ENCODE assay signal across 8 cellular contexts in the genomic region with DNA sequence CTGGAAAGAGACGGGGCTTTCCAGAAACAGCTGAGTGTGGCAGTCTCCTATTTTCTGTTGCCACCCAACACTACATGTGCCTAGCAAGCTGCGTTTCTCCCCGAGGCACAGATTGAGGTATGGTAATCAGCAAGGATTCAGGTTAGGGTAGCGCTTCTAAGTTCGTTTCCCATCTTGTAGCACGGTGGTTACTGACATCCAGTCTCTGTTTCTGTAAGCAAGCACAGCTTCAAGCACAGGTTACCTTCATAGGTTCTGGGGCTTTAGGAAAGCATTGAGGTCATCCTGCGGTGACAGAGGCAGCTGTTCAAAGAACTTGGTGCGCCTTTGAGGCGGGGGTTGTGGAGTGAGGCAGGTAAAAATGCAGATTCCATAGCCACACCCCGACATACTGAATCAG.
DNase-seq lines count a peak whose midpoint lies in the region; ATAC-seq and TF ChIP-seq lines count a peak whose summit lies in the region.
"Not testable (repeated sequence)": the region's sequence is repeated elsewhere in the genome, so short reads cannot be mapped to it uniquely, and the experiment has no call there.

No MANE protein-coding gene starts in this region.

- ATAC-seq in DND-41 (ENCODE audit: insufficient read depth, low read depth) = peak; percentile 2; the same call in 1 of the 3 replicates
- ATAC-seq in GM21390 (IDR thresholded peaks at IDR 0.05; ENCODE audit: unreplicated experiment) = peak; percentile 34
- peak; percentile 41 for ATAC-seq in HG03095 (IDR thresholded peaks at IDR 0.05; ENCODE audit: unreplicated experiment)

- peak overlapping the region; percentile 75 for H3K4me2 ChIP-seq in DND-41 (ENCODE audit: insufficient read depth, low read length)

- H3K9me3 ChIP-seq in DND-41 (ENCODE audit: insufficient read depth, low read length, severe bottlenecking) = not testable (repeated sequence)

- H3K4me3 ChIP-seq in DND-41 (ENCODE audit: low read depth in 1 of 2, low read length in 2 of 2) (peak overlapping the region; percentile 51 to 70), choroid plexus epithelial cell (ENCODE audit: low read depth, low read length) (peak overlapping the region; percentile 63)

- peaks cover 60% of the 10 kb centered on the region for H3K4me1 ChIP-seq in DND-41 (ENCODE audit: insufficient read depth, low read length)

- H4K20me1 ChIP-seq in DND-41 (ENCODE audit: insufficient read depth, low read length) = not testable (repeated sequence)

- peak; percentile 42 for DNase-seq in DND-41
- DNase-seq in NCI-H526 (lab: John Stamatoyannopoulos, UW) = peak; percentile 5 to 36
- peak; percentile 7 to 32 for DNase-seq in activated CD4-positive, alpha-beta T cell treated with anti-CD3 and anti-CD28 coated beads, Interleukin-2, amount 50 U/mL, for 48 hours
- not testable (repeated sequence) for DNase-seq in choroid plexus epithelial cell (ENCODE audit: low read depth)
- peak; percentile 17 for DNase-seq in left kidney (ENCODE audit: low read depth, low spot score)
- DNase-seq in stimulated activated CD8-positive, alpha-beta memory T cell treated with anti-CD3 and anti-CD28 coated beads, Interleukin-4, amount 100 ng/mL, for 48 hours = peak; percentile 27

- H2AFZ ChIP-seq in DND-41 (ENCODE audit: low read depth, low read length) = peak overlapping the region; percentile 85

- not testable (repeated sequence) for H3K27me3 ChIP-seq in DND-41 (ENCODE audit: insufficient read depth, low read length, poor library complexity)

- H3K36me3 ChIP-seq in DND-41 (ENCODE audit: insufficient read depth, low read length) = peaks cover 46% of the 10 kb centered on the region

- peak overlapping the region; percentile 86 for H3K27ac ChIP-seq in DND-41 (ENCODE audit: low read length)

- peak overlapping the region; percentile 82 for H3K9ac ChIP-seq in DND-41 (ENCODE audit: low read depth, low read length)

- not testable (repeated sequence) for TF ChIP-seq CTCF in DND-41 (IDR thresholded peaks at IDR 0.05; ENCODE audit: borderline replicate concordance, extremely low read depth, low read length, poor library complexity, severe bottlenecking); choroid plexus epithelial cell (conservative IDR thresholded peaks at IDR 0.05; ENCODE audit: low read depth, low read length)

- H3K79me2 ChIP-seq in DND-41 (ENCODE audit: insufficient read depth, low read length) = peaks cover 54% of the 10 kb centered on the region
